8 cellular contexts compared by ENCODE assay signal in genomic region chr9:25716220-25716872, GRCh38. TPM values are rescaled to one million over a fixed set of nuclear protein-coding genes. Genes with fewer than 3 reads are reported as not detected.
A peak's percentile ranks its signal among the peaks of the same experiment; 100 is the strongest.
DNase-seq lines count a peak whose midpoint lies in the region; ATAC-seq and TF ChIP-seq lines count a peak whose summit lies in the region.

No MANE protein-coding gene starts in this region.

- TF ChIP-seq CTCF in hepatocyte (IDR thresholded peaks at IDR 0.05; ENCODE audit: poor library complexity): peak; percentile 61

- H2AFZ ChIP-seq in hepatocyte: peak overlapping the region; percentile 76

- H3K27me3 ChIP-seq in hepatocyte: no peaks in the 10 kb centered on the region

- no peaks in the 10 kb centered on the region for H3K79me2 ChIP-seq in hepatocyte

- H4K20me1 ChIP-seq in hepatocyte (ENCODE audit: insufficient read depth, poor library complexity, severe bottlenecking): no peaks in the 10 kb centered on the region

- DNase-seq in AG08396 (ENCODE audit: low spot score) (peak; percentile 53), amniotic stem cell (lab: John Stamatoyannopoulos, UW) (peak; percentile 61), hepatocyte (ENCODE audit: low spot score) (peak; percentile 80), superior temporal gyrus (ENCODE audit: extremely low spot score) (peak; percentile 73)
- DNase-seq in Jurkat, Clone E6-1 (ENCODE audit: low read depth, low spot score): peak; percentile 9

- no peak overlapping the region for H3K4me3 ChIP-seq in Jurkat, Clone E6-1 (ENCODE audit: low read length)
- no peak overlapping the region for H3K4me3 ChIP-seq in hepatocyte

- H3K9me3 ChIP-seq in hepatocyte (ENCODE audit: low read depth): no peaks in the 10 kb centered on the region

- peaks cover 2% of the 10 kb centered on the region for H3K4me1 ChIP-seq in hepatocyte (ENCODE audit: insufficient read depth)

- H3K27ac ChIP-seq in hepatocyte: peak overlapping the region; percentile 45

- WGBS in hepatocyte (ENCODE audit: low lambda C conversion rate, missing lambda C conversion rate): 50% methylated on average over 6 of the region's 6 CpGs

- ATAC-seq in GM18907 (IDR thresholded peaks at IDR 0.05; ENCODE audit: unreplicated experiment) (no peak), HG02852 (IDR thresholded peaks at IDR 0.05; ENCODE audit: unreplicated experiment) (no peak), GM19328 (IDR thresholded peaks at IDR 0.05; ENCODE audit: unreplicated experiment) (no peak)

- peak overlapping the region; percentile 64 for H3K4me2 ChIP-seq in hepatocyte

- H3K9me2 ChIP-seq in hepatocyte (replicated peaks; ENCODE audit: insufficient read depth): no peaks in the 10 kb centered on the region

- H3K36me3 ChIP-seq in hepatocyte (replicated peaks; ENCODE audit: insufficient read depth, low read depth): no peaks in the 10 kb centered on the region

RNA-seq across cellular contexts. Expression of gene TUSC1, which starts 38.1 kb away (rescaled TPM):
- not detected for polyA plus RNA-seq in Jurkat, Clone E6-1 (2012; ENCODE audit: insufficient read depth, insufficient read length)
- total RNA-seq in hepatocyte: 7.5 and 11.2 TPM in 2 replicates
- 10.9 and 13.8 TPM in 2 replicates for polyA plus RNA-seq in hepatocyte

Comparison
In these comparisons a context has a peak if more than half of its experiments do, and no peak if none do; other contexts are left out.
1. DNase-seq: peak in every context shown above with its lines; median percentile 80 in hepatocyte; 73 in superior temporal gyrus; 61 in amniotic stem cell; 53 in AG08396; 9 in Jurkat, Clone E6-1.